ENCODE assay signal across 1 cellular context in the genomic region with DNA sequence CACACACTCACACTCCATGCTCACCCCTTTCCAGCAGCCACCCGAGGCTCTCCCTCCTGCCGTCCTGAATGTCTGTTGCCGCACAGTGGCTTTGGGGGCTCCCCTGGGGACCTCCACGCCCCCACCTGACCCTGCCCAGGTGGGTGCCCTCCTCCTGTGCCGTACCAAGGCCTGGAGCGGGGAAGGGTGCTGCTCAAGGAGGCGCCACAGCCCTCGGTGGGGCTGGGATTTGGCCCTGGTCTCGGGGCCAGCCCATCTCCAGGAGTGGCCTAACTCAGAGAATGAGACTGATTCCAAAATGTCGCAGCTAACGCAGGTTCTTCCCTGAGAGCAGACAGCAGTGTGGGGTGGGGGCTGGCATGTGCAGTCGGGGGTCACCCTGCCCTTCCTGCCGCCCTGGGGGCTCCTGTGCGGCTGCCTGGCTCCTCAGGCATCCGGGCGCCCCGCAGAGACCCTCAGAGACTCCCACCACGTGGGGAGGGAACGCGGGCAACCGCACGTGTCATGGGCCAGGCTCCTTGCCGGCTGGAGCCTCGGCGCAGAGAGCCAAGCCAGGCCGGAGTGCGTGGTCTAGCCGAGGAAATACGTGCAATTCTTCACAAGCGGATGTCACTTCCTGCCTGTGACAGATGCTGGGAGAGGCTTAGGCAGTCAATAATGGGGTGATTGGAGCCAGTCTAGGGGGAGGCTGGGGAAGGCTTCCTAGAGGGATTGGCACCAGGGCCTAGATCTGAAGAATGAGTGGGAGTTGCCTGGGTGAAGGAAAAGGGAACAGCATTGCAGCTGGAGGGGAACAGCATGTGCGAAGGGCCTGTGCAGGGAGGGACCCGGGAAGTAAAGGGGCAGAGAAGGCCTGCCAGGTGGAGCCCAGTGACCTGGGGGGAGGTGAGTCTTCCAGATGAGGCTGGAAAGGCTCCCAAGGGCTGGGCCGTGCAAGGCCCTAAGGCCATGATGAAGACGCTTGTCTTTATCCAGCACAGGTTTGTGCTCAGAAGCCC.
A peak's percentile ranks its signal among the peaks of the same experiment; 100 is the strongest.
TF ChIP-seq lines count a peak whose summit lies in the region.

No MANE protein-coding gene starts in this region.

TF ChIP-seq in HepG2, 621 proteins besides CTCF, POLR2A, EP300 and RAD21:
- 0 out of 2 replicates have a peak, but pooled peaks have one; percentile 48 for TF ChIP-seq ZMYM3 (CRISPR knock-in tag; IDR thresholded peaks at IDR 0.05)
- TF ChIP-seq AGO2 (optimal IDR thresholded peaks at IDR 0.05; ENCODE audit: low read depth, low read length) = peak; percentile 43
- TF ChIP-seq HNRNPLL (IDR thresholded peaks at IDR 0.05; ENCODE audit: low read depth, low read length, poor library complexity, severe bottlenecking) = peak; percentile 58
- no peak for TF ChIP-seq NCOA2 (CRISPR knock-in tag; IDR thresholded peaks at IDR 0.05)
